In genomic region chr22:41840216-41840615, GRCh38 we compare ENCODE assay signal across 1 cellular context.
TF ChIP-seq lines count a peak whose summit lies in the region.

No MANE protein-coding gene starts in this region.

TF ChIP-seq in GM12878, 131 proteins besides CTCF, POLR2A, EP300 and RAD21:
- TF ChIP-seq, protein P1, sequence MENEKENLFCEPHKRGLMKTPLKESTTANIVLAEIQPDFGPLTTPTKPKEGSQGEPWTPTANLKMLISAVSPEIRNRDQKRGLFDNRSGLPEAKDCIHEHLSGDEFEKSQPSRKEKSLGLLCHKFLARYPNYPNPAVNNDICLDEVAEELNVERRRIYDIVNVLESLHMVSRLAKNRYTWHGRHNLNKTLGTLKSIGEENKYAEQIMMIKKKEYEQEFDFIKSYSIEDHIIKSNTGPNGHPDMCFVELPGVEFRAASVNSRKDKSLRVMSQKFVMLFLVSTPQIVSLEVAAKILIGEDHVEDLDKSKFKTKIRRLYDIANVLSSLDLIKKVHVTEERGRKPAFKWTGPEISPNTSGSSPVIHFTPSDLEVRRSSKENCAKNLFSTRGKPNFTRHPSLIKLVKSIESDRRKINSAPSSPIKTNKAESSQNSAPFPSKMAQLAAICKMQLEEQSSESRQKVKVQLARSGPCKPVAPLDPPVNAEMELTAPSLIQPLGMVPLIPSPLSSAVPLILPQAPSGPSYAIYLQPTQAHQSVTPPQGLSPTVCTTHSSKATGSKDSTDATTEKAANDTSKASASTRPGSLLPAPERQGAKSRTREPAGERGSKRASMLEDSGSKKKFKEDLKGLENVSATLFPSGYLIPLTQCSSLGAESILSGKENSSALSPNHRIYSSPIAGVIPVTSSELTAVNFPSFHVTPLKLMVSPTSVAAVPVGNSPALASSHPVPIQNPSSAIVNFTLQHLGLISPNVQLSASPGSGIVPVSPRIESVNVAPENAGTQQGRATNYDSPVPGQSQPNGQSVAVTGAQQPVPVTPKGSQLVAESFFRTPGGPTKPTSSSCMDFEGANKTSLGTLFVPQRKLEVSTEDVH (IDR thresholded peaks at IDR 0.05; ENCODE audit: low read depth, partially characterized antibody) = peak; percentile 27
- TF ChIP-seq CHD1 (IDR thresholded peaks at IDR 0.05; ENCODE audit: low read depth, low read length) (no peak), SMAD1 (IDR thresholded peaks at IDR 0.05; ENCODE audit: low read depth, partially characterized antibody) (no peak), PAX5 (IDR thresholded peaks at IDR 0.05; ENCODE audit: borderline replicate concordance, low read depth, low read length) (no peak), SMARCA5 (IDR thresholded peaks at IDR 0.05) (no peak), SIX5 (IDR thresholded peaks at IDR 0.05; ENCODE audit: low read depth, low read length, severe bottlenecking) (no peak)
